12 cellular contexts compared by ENCODE assay signal in the genomic region with DNA sequence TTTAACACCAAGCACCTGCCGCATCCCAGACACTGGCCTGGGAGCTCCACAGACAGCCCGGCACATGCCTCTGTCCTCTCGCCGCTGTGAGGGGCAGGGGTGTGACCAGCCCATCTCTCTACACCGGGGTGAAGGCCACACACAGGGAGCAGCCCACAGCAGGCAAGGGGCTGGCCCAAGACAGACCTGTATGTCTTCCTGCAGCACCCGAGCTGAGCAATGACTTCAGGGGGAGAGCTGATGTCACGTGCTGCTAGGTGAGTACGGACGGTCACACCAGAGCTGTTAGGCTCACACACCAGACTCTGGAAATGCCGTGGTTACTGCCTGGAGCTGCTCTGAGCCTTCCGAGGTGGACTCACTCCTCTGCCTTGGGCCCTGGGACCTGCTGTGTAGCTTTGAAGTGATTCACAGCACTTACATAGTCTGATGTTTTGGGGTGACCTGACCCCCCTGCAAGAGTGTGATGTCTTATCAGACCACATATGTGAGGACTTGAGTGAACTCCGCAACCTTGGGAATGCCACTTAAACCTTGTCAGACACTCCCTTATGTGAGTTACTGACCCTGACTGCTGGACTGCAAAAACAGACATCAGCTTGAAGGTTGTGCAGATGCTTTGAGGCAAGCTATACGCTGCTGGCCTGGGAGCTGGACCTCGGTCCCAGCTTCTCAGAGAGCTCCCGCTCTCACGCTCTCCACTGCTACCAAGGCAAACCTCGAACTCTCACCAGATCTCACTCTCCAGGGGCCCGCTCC. TPM values are rescaled to one million over a fixed set of nuclear protein-coding genes. Genes with fewer than 3 reads are reported as not detected.
DNase-seq lines count a peak whose midpoint lies in the region; ATAC-seq and TF ChIP-seq lines count a peak whose summit lies in the region.
"Had no signal": no experiment of that assay in that cellular context is flagged by ENCODE, and none has a peak within 500 bp of the region (broad histone marks: within the 10 kb centered on the region; RNA-seq: fewer than 3 reads in every experiment).

No MANE protein-coding gene starts in this region.

- H4K8ac ChIP-seq in IMR-90 (ENCODE audit: low read depth in 2 of 2, low read length in 2 of 2) (no peak overlapping the region), mesenchymal stem cell (ENCODE audit: low read length) (no peak overlapping the region)

- no peak overlapping the region for H3K56ac ChIP-seq in IMR-90 (ENCODE audit: extremely low read depth, insufficient read depth, low read length)

- H2BK15ac ChIP-seq in IMR-90 (ENCODE audit: low read depth, low read length) (no peak overlapping the region), mesenchymal stem cell (ENCODE audit: low read depth, poor library complexity, severe bottlenecking) (no peak overlapping the region)

- H3K27me3 Mint-ChIP-seq in CD8-positive, alpha-beta memory T cell, result peaks cover 0 to 2% of the 10 kb centered on the region in 2 donors
- no peaks in the 10 kb centered on the region for H3K27me3 Mint-ChIP-seq in activated naive CD8-positive, alpha-beta T cell treated with anti-CD3 and anti-CD28 coated beads, Interleukin-2, amount 10 ng/mL, durations not matched to agents 7 days and 5 days

- H3K4me1 Mint-ChIP-seq in CD8-positive, alpha-beta memory T cell, result peaks cover 21 to 52% (median 31%) of the 10 kb centered on the region in 3 donors
- peaks cover 33% of the 10 kb centered on the region for H3K4me1 Mint-ChIP-seq in activated naive CD8-positive, alpha-beta T cell treated with anti-CD3 and anti-CD28 coated beads, Interleukin-2, amount 10 ng/mL, durations not matched to agents 7 days and 5 days

- ATAC-seq in IMR-90 (ENCODE audit: low read depth), result no peak
- no peak for ATAC-seq in activated naive CD8-positive, alpha-beta T cell treated with anti-CD3 and anti-CD28 coated beads, Interleukin-2, amount 10 ng/mL, durations not matched to agents 7 days and 5 days (ENCODE audit: low read depth)
- no peak for ATAC-seq in GM21447 (IDR thresholded peaks at IDR 0.05; ENCODE audit: unreplicated experiment)
- ATAC-seq in HG02623 (IDR thresholded peaks at IDR 0.05; ENCODE audit: unreplicated experiment), result no peak
- ATAC-seq: psoas muscle had no signal

- H2BK120ac ChIP-seq in IMR-90 (ENCODE audit: low read depth, low read length), result no peak overlapping the region
- no peak overlapping the region for H2BK120ac ChIP-seq in mesenchymal stem cell (ENCODE audit: low read depth, low read length)

- H3K14ac ChIP-seq in IMR-90 (replicated peaks; ENCODE audit: low read depth, low read length) (no peak overlapping the region), mesenchymal stem cell (ENCODE audit: low read length in 2 of 2) (no peak overlapping the region)

- in situ Hi-C loops in IMR-90 (cut with MboI; ENCODE audit: low sequenced_read_pairs), result no loop called here

- CTCF ChIA-PET in CD8-positive, alpha-beta memory T cell (lab: Charles Lee), result no interaction called here
- CTCF ChIA-PET in IMR-90 (lab: Yijun Ruan, JAX), result interaction anchor here (1.0 kb wide), 1 partner anchor 11 kb away, joined by 4 read pairs; no protein-coding TSS in a partner anchor

- no peak for TF ChIP-seq POLR2A in IMR-90 (IDR thresholded peaks at IDR 0.05; ENCODE audit: low read depth, low read length)

- H3K9me1 ChIP-seq in IMR-90 (ENCODE audit: insufficient read depth, low read length), result peaks cover 4% of the 10 kb centered on the region

- H2AFZ ChIP-seq in IMR-90 (replicated peaks; ENCODE audit: low read length, poor library complexity) (no peak overlapping the region), mesenchymal stem cell (ENCODE audit: low read depth, low read length) (no peak overlapping the region)

- H4K91ac ChIP-seq in IMR-90 (ENCODE audit: insufficient read depth, low read depth, low read length), result no peak overlapping the region
- H4K91ac ChIP-seq in mesenchymal stem cell (ENCODE audit: low read length), result no peak overlapping the region

- no peak overlapping the region for H3K18ac ChIP-seq in IMR-90 (ENCODE audit: low read depth, low read length)
- no peak overlapping the region for H3K18ac ChIP-seq in mesenchymal stem cell (ENCODE audit: low read depth in 1 of 2, low read length in 2 of 2)

- DNase-seq in CD8-positive, alpha-beta memory T cell, result no peak
- DNase-seq in IMR-90 (no peak), mesenchymal stem cell (no peak), COR-L47 (lab: John Stamatoyannopoulos, UW) (no peak)
- no peak for DNase-seq in activated naive CD8-positive, alpha-beta T cell treated with anti-CD3 and anti-CD28 coated beads, Interleukin-2, amount 10 ng/mL, durations not matched to agents 7 days and 5 days
- no peak for DNase-seq in stimulated activated CD4-positive, alpha-beta T cell treated with anti-CD3 and anti-CD28 coated beads, Interleukin-15, amount 100 ng/mL, for 24 hours
- DNase-seq: activated CD8-positive, alpha-beta memory T cell treated with anti-CD3 and anti-CD28 coated beads for 24 hours; NCI-H1092 treated with DMSO at 0.1 percent for 48 hours; psoas muscle had no signal

- H3K36me3 Mint-ChIP-seq in CD8-positive, alpha-beta memory T cell, result peaks cover 0 to 7% (median 0%) of the 10 kb centered on the region in 3 donors
- H3K36me3 Mint-ChIP-seq in activated naive CD8-positive, alpha-beta T cell treated with anti-CD3 and anti-CD28 coated beads, Interleukin-2, amount 10 ng/mL, durations not matched to agents 7 days and 5 days, result peaks cover 7% of the 10 kb centered on the region

- WGBS in IMR-90 (ENCODE audit: extremely low coverage in 2 of 2, insufficient read length in 1 of 2), 2 experiments, result 85% methylated on average over 11 of the region's 18 CpGs; no CpG with 5 or more reads in 1 of the 2 experiments
- 91% methylated on average over 18 of the region's 18 CpGs for WGBS in mesenchymal stem cell

- dilution Hi-C loops in IMR-90 (cut with HindIII; ENCODE audit: low sequenced_read_pairs, unreplicated experiment), result no loop called here

- peak overlapping the region in 3 of 8 donors; percentile 40 to 64 (median 42) for H3K27ac Mint-ChIP-seq in CD8-positive, alpha-beta memory T cell
- H3K27ac Mint-ChIP-seq in activated naive CD8-positive, alpha-beta T cell treated with anti-CD3 and anti-CD28 coated beads, Interleukin-2, amount 10 ng/mL, durations not matched to agents 7 days and 5 days, result peak overlapping the region; percentile 71

- H2AK5ac ChIP-seq in IMR-90 (ENCODE audit: low read depth, low read length), result no peak overlapping the region
- no peak overlapping the region for H2AK5ac ChIP-seq in mesenchymal stem cell (ENCODE audit: low read length, severe bottlenecking)

- H4K5ac ChIP-seq in IMR-90 (ENCODE audit: low read depth, low read length), result no peak overlapping the region

- peaks cover 26% of the 10 kb centered on the region for H4K20me1 ChIP-seq in IMR-90 (ENCODE audit: insufficient read depth, low read length)

- H3K9ac ChIP-seq in IMR-90 (ENCODE audit: low read depth, low read length) (no peak overlapping the region), mesenchymal stem cell (ENCODE audit: low read length) (peak overlapping the region; percentile 74)

- no peak overlapping the region for H3K4ac ChIP-seq in IMR-90 (ENCODE audit: low read depth, low read length)
- no peak overlapping the region for H3K4ac ChIP-seq in mesenchymal stem cell (ENCODE audit: low read depth in 1 of 2, low read length in 2 of 2)

- H3K4me1 ChIP-seq in CD8-positive, alpha-beta memory T cell (ENCODE audit: insufficient read depth, low read length), result peaks cover 19% of the 10 kb centered on the region
- H3K4me1 ChIP-seq in IMR-90 (ENCODE audit: control insufficient read depth, insufficient read depth, low read length) (peaks cover 6% of the 10 kb centered on the region), mesenchymal stem cell (ENCODE audit: control insufficient read depth, insufficient read depth, low read depth, low read length) (peaks cover 27% of the 10 kb centered on the region)

- no peaks in the 10 kb centered on the region for H3K27me3 ChIP-seq in CD8-positive, alpha-beta memory T cell (ENCODE audit: insufficient read depth, low read length, poor library complexity, severe bottlenecking)
- no peaks in the 10 kb centered on the region for H3K27me3 ChIP-seq in IMR-90 (ENCODE audit: control insufficient read depth, insufficient read depth, low read length)
- H3K27me3 ChIP-seq in mesenchymal stem cell (ENCODE audit: control insufficient read depth in 1 of 2, insufficient read depth in 1 of 2, low read length in 2 of 2), result no peaks in the 10 kb centered on the region
- H3K27me3 ChIP-seq: dorsolateral prefrontal cortex had no signal

- H3K4me3 ChIP-seq in CD8-positive, alpha-beta memory T cell (ENCODE audit: low read length), result no peak overlapping the region
- H3K4me3 ChIP-seq in IMR-90 (ENCODE audit: insufficient read depth, low read depth, low read length), result no peak overlapping the region
- H3K4me3 ChIP-seq in mesenchymal stem cell (ENCODE audit: insufficient read depth in 1 of 2, low read depth in 1 of 2, low read length in 2 of 2), result no peak overlapping the region

- H3K4me3 Mint-ChIP-seq in CD8-positive, alpha-beta memory T cell, result peak overlapping the region; percentile 58 to 93 (median 84)
- peak overlapping the region; percentile 90 for H3K4me3 Mint-ChIP-seq in activated naive CD8-positive, alpha-beta T cell treated with anti-CD3 and anti-CD28 coated beads, Interleukin-2, amount 10 ng/mL, durations not matched to agents 7 days and 5 days

- no peak overlapping the region for H2BK20ac ChIP-seq in IMR-90 (ENCODE audit: low read depth, low read length)

- no peak for TF ChIP-seq RAD21 in IMR-90 (IDR thresholded peaks at IDR 0.05; ENCODE audit: low read length)

- peak overlapping the region; percentile 11 for H2AK9ac ChIP-seq in IMR-90 (replicated peaks; ENCODE audit: low read depth, low read length, poor library complexity)

- no peaks in the 10 kb centered on the region for H3K9me3 Mint-ChIP-seq in CD8-positive, alpha-beta memory T cell
- no peaks in the 10 kb centered on the region for H3K9me3 Mint-ChIP-seq in activated naive CD8-positive, alpha-beta T cell treated with anti-CD3 and anti-CD28 coated beads, Interleukin-2, amount 10 ng/mL, durations not matched to agents 7 days and 5 days

- no peak overlapping the region for H2BK12ac ChIP-seq in mesenchymal stem cell (ENCODE audit: low read length in 2 of 2)

- POLR2A ChIA-PET in CD8-positive, alpha-beta memory T cell (lab: Charles Lee), result no interaction called here
- POLR2A ChIA-PET in IMR-90 (lab: Charles Lee; ENCODE audit: unreplicated experiment), result no interaction called here
- POLR2A ChIA-PET in activated naive CD8-positive, alpha-beta T cell treated with anti-CD3 and anti-CD28 coated beads, Interleukin-2, amount 10 ng/mL, durations not matched to agents 7 days and 5 days (lab: Charles Lee), result interaction anchor here (0.6 kb wide), 1 partner anchor 77 kb away, joined by 4 read pairs; no protein-coding TSS in a partner anchor

- H3K4me2 ChIP-seq in IMR-90 (ENCODE audit: low read depth, low read length), result no peak overlapping the region
- H3K4me2 ChIP-seq in mesenchymal stem cell (ENCODE audit: low read length, poor library complexity, severe bottlenecking), result no peak overlapping the region

- no peaks in the 10 kb centered on the region for H3K9me3 ChIP-seq in CD8-positive, alpha-beta memory T cell (ENCODE audit: low read length)
- H3K9me3 ChIP-seq in IMR-90 (ENCODE audit: control insufficient read depth, insufficient read depth, low read length) (no peaks in the 10 kb centered on the region), mesenchymal stem cell (ENCODE audit: control insufficient read depth, low read length) (no peaks in the 10 kb centered on the region)
- H3K9me3 ChIP-seq: psoas muscle had no signal

- no peaks in the 10 kb centered on the region for H3K36me3 ChIP-seq in CD8-positive, alpha-beta memory T cell (ENCODE audit: insufficient read depth, low read length)
- H3K36me3 ChIP-seq in IMR-90 (ENCODE audit: control insufficient read depth, insufficient read depth, low read length), result peaks cover 7% of the 10 kb centered on the region
- peaks cover 23 to 35% of the 10 kb centered on the region in 2 experiments for H3K36me3 ChIP-seq in mesenchymal stem cell (ENCODE audit: control insufficient read depth in 1 of 2, insufficient read depth in 2 of 2, low read depth in 1 of 2, low read length in 2 of 2)

- H3K23ac ChIP-seq in IMR-90 (ENCODE audit: low read depth, low read length) (no peak overlapping the region), mesenchymal stem cell (ENCODE audit: low read length in 2 of 2) (no peak overlapping the region)

- TF ChIP-seq CTCF in IMR-90 (conservative IDR thresholded peaks at IDR 0.05; ENCODE audit: low read depth, low read length), result no peak

- intact Hi-C loops in IMR-90 (cut with micrococcal nuclease), result no loop called here

- no peak overlapping the region for H2BK5ac ChIP-seq in IMR-90 (ENCODE audit: low read depth, low read length, poor library complexity, severe bottlenecking)
- no peak overlapping the region for H2BK5ac ChIP-seq in mesenchymal stem cell (ENCODE audit: low read depth, low read length, poor library complexity, severe bottlenecking)

- no TSS peak for BruUV-seq in IMR-90 (replicated peaks; lab: Mats Ljungman, UMichigan)

- no peak overlapping the region for H3K27ac ChIP-seq in CD8-positive, alpha-beta memory T cell (ENCODE audit: low read depth, low read length)
- H3K27ac ChIP-seq in IMR-90 (ENCODE audit: insufficient read depth, low read length) (no peak overlapping the region), mesenchymal stem cell (ENCODE audit: low read length, poor library complexity, severe bottlenecking) (no peak overlapping the region)

- peaks cover 28 to 74% of the 10 kb centered on the region in 2 experiments for H3K79me1 ChIP-seq in IMR-90 (ENCODE audit: low read depth in 1 of 2, low read length in 2 of 2)
- peaks cover 35% of the 10 kb centered on the region for H3K79me1 ChIP-seq in mesenchymal stem cell (replicated peaks; ENCODE audit: low read length, poor library complexity, severe bottlenecking)

RNA-seq across cellular contexts. Expression of a gene that starts 1.8 kb away (rescaled TPM):
- total RNA-seq in CD8-positive, alpha-beta memory T cell, result 10 to 100 TPM; 54.4 to 59.9 TPM
- 4.4 TPM for polyA plus RNA-seq in CD8-positive, alpha-beta memory T cell
- total RNA-seq in IMR-90 (2012; rRNA removed), result 7.5 and 8.1 TPM in 2 replicates
- polyA plus RNA-seq in IMR-90 (2012; rRNA removed), result 9.0 and 9.5 TPM in 2 replicates
- polyA plus RNA-seq in IMR-90 (2012; cell fraction: cytosol; rRNA removed), result 5.3 and 5.5 TPM in 2 replicates
- polyA plus RNA-seq in IMR-90 (2012; cell fraction: nucleus; rRNA removed; ENCODE audit: low replicate concordance), result 29.9 and 33.1 TPM in 2 replicates
- total RNA-seq in activated naive CD8-positive, alpha-beta T cell treated with anti-CD3 and anti-CD28 coated beads, Interleukin-2, amount 10 ng/mL, durations not matched to agents 7 days and 5 days, result 10 to 100 TPM; 35.5 to 41.3 TPM
- polyA plus RNA-seq in mesenchymal stem cell (2013, experiment 1 of 2), result 4.5 TPM
- polyA plus RNA-seq in mesenchymal stem cell (2013, experiment 2 of 2), result 4.2 TPM

RNA-seq across cellular contexts. Expression of a gene that starts 2.1 kb away (rescaled TPM):
- 10 to 100 TPM; 15.1 to 18.1 TPM for total RNA-seq in CD8-positive, alpha-beta memory T cell
- polyA plus RNA-seq in CD8-positive, alpha-beta memory T cell, result 15.9 TPM
- 41.2 and 41.4 TPM in 2 replicates for total RNA-seq in IMR-90 (2012; rRNA removed)
- polyA plus RNA-seq in IMR-90 (2012; rRNA removed), result 89.2 and 93.4 TPM in 2 replicates
- 107 and 145 TPM in 2 replicates for polyA plus RNA-seq in IMR-90 (2012; cell fraction: cytosol; rRNA removed)
- polyA plus RNA-seq in IMR-90 (2012; cell fraction: nucleus; rRNA removed; ENCODE audit: low replicate concordance), result 83.4 and 98.8 TPM in 2 replicates
- total RNA-seq in activated naive CD8-positive, alpha-beta T cell treated with anti-CD3 and anti-CD28 coated beads, Interleukin-2, amount 10 ng/mL, durations not matched to agents 7 days and 5 days, result 10 to 100 TPM; 18.5 to 19.5 TPM
- 44.0 TPM for polyA plus RNA-seq in mesenchymal stem cell (2013, experiment 1 of 2)
- polyA plus RNA-seq in mesenchymal stem cell (2013, experiment 2 of 2), result 43.8 TPM
